ENCODE assay signal across 20 cellular contexts in the genomic region with DNA sequence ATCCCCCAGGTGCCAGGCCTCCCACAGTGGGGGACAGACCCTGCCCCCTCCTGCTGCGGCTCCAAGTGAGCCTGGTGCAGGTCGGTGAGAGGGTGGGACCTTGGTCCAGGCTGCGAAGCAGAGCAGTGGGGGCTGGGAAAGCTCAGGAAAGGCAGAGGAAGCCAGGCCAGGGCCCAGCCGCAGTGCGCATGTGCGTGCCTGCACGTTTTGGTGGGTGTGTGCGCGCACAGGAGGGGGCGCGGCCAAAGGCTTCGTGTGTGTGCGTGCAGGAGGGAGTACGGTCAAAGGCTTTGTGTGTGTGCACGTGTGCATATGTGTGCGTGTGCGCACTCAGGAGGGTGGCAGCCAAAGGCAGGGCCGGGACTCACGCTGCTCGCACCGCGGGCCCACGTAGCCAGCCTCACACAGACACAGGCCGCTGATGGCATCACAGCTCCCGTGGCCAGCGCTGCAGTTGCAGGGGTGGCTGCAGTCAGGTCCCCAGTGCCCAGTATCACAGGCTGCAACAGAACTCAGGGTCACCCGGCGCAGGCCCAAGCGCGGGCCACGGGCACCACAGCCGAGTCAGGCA. TPM values are rescaled to one million over a fixed set of nuclear protein-coding genes. Genes with fewer than 3 reads are reported as not detected.
"Had no signal": no experiment of that assay in that cellular context is flagged by ENCODE, and none has a peak within 500 bp of the region (broad histone marks: within the 10 kb centered on the region; RNA-seq: fewer than 3 reads in every experiment).

No MANE protein-coding gene starts in this region.

- ATAC-seq: left lobe of liver; naive thymus-derived CD4-positive, alpha-beta T cell; stimulated activated effector memory CD8-positive, alpha-beta T cell treated with anti-CD3 and anti-CD28 coated beads, Interleukin-12 subunit alpha, Interleukin-12 subunit beta, amount 100 ng/mL, for 72 hours had no signal

- H3K36me3 ChIP-seq: neural progenitor cell, prostate gland, right atrium auricular region, sigmoid colon, thyroid gland, vagina had no signal

- H3K9me3 ChIP-seq: prostate gland, right atrium auricular region, sigmoid colon, stomach, thyroid gland, vagina had no signal

- H3K9ac ChIP-seq: neural progenitor cell had no signal

- H3K4me2 ChIP-seq: neural progenitor cell had no signal

- H3K27ac ChIP-seq: dorsolateral prefrontal cortex, neural progenitor cell, prostate gland, right atrium auricular region, sigmoid colon, stomach, thyroid gland, vagina had no signal

- H3K4me1 ChIP-seq: neural progenitor cell, prostate gland, sigmoid colon, stomach had no signal

- H2AFZ ChIP-seq: neural progenitor cell had no signal

- H3K27me3 ChIP-seq: dorsolateral prefrontal cortex, neural progenitor cell, right atrium auricular region, sigmoid colon, stomach, thyroid gland, vagina had no signal

- H3K4me3 ChIP-seq: dorsolateral prefrontal cortex, lung, neural progenitor cell, prostate gland, right atrium auricular region, sigmoid colon, stomach, thyroid gland, vagina had no signal

- DNase-seq: dorsolateral prefrontal cortex; effector CD4-positive, alpha-beta T cell; head of caudate nucleus; midbrain; naive thymus-derived CD4-positive, alpha-beta T cell; nucleus accumbens; sigmoid colon; stimulated activated CD4-positive, alpha-beta T cell treated with anti-CD3 and anti-CD28 coated beads, Interleukin-2, amount 100 ng/mL, for 24 hours; stimulated activated CD4-positive, alpha-beta T cell treated with anti-CD3 and anti-CD28 coated beads, Interleukin-4, amount 100 ng/mL, for 24 hours; stimulated activated naive CD4-positive, alpha-beta T cell treated with Interleukin-2 at 50 U/mL for 16 hours; stomach; thyroid gland; trophoblast cell had no signal

RNA-seq across cellular contexts. Expression of a gene that starts 45.9 kb away (rescaled TPM):
- polyA plus RNA-seq: naive thymus-derived CD4-positive, alpha-beta T cell had no signal
